In the genomic region with DNA sequence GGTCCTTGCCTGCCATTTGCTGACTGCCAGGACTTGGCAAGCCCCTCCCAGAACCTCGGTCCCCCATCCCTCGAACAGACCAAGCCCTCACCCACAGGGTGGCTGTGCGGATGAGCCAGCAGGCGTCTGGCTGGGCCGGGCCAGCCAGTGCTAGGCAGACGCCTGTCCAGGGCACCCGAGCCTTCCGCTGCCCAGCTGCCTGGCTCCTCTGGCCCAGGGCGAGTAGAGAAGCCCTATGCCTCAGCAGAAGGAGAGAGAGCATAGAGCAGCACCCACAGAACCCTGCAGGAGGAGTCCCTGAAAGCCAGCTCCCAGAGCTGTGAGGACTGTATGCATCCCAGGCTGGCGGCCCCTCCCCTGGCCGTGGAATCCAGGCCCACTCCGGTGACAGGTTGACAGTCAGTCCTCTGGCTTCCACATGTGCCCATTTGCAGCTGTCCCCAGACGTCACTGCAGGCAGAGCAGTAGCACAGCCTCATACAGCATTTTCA, we compare ENCODE assay signal across 19 cellular contexts.
"Had no signal": no experiment of that assay in that cellular context is flagged by ENCODE, and none has a peak within 500 bp of the region (broad histone marks: within the 10 kb centered on the region; RNA-seq: fewer than 3 reads in every experiment).

No MANE protein-coding gene starts in this region.

- H3K27ac ChIP-seq: epithelial cell of prostate, esophagus muscularis mucosa, gastrocnemius medialis, left lung, lower lobe of right lung, right atrium auricular region, testis, tibial nerve, upper lobe of right lung, vagina had no signal

- H3K36me3 ChIP-seq: esophagus muscularis mucosa, gastrocnemius medialis, left lung, lower lobe of right lung, right atrium auricular region, tibial nerve, upper lobe of right lung, vagina had no signal

- H3K4me2 ChIP-seq: smooth muscle cell had no signal

- H3K27me3 ChIP-seq: testis, vagina had no signal

- ATAC-seq: effector memory CD8-positive, alpha-beta T cell; gastrocnemius medialis; left lung; lower lobe of right lung; naive thymus-derived CD8-positive, alpha-beta T cell; stimulated activated memory B cell treated with anti-CD40 and anti-IgM and Interleukin-4, amounts not matched to agents 10 μg/mL and 1 μg/mL and 100 μg/mL, for 72 hours; upper lobe of right lung had no signal

- H3K4me3 ChIP-seq: esophagus muscularis mucosa, gastrocnemius medialis, left lung, lower lobe of right lung, right atrium auricular region, smooth muscle cell, testis, tibial nerve, upper lobe of right lung, vagina had no signal

- H3K4me1 ChIP-seq: gastrocnemius medialis, right atrium auricular region, vagina had no signal

- H3K9me3 ChIP-seq: esophagus muscularis mucosa, gastrocnemius medialis, left lung, lower lobe of right lung, right atrium auricular region, testis, tibial nerve, upper lobe of right lung, vagina had no signal

- DNase-seq: cortex of kidney; effector memory CD8-positive, alpha-beta T cell; gastrocnemius medialis; islet precursor cell; lower lobe of right lung; naive thymus-derived CD8-positive, alpha-beta T cell; stimulated activated CD4-positive, alpha-beta T cell treated with anti-CD3 and anti-CD28 coated beads, Interleukin-4, amount 100 ng/mL, for 1 hour; stimulated activated CD8-positive, alpha-beta memory T cell treated with anti-CD3 and anti-CD28 coated beads, Interleukin-4, amount 100 ng/mL, for 48 hours; stimulated activated naive CD8-positive, alpha-beta T cell treated with anti-CD3 and anti-CD28 coated beads, Interleukin-15, amount 100 ng/mL, for 72 hours; testis; upper lobe of right lung had no signal
